1 cellular context compared by ENCODE assay signal in genomic region chr4:169098969-169099685, GRCh38.
TF ChIP-seq lines count a peak whose summit lies in the region.

No MANE protein-coding gene starts in this region.

TF ChIP-seq in GM23338, 12 proteins besides CTCF, POLR2A, EP300 and RAD21 (continued from another document):
- no peak for TF ChIP-seq REST (IDR thresholded peaks at IDR 0.05; ENCODE audit: unreplicated experiment)
- no peak for TF ChIP-seq EZH2phosphoT487 (IDR thresholded peaks at IDR 0.05; ENCODE audit: unreplicated experiment)
- TF ChIP-seq POLR2AphosphoS5 (IDR thresholded peaks at IDR 0.05; ENCODE audit: low read depth) = no peak
- TF ChIP-seq, protein P1, sequence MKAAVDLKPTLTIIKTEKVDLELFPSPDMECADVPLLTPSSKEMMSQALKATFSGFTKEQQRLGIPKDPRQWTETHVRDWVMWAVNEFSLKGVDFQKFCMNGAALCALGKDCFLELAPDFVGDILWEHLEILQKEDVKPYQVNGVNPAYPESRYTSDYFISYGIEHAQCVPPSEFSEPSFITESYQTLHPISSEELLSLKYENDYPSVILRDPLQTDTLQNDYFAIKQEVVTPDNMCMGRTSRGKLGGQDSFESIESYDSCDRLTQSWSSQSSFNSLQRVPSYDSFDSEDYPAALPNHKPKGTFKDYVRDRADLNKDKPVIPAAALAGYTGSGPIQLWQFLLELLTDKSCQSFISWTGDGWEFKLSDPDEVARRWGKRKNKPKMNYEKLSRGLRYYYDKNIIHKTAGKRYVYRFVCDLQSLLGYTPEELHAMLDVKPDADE (IDR thresholded peaks at IDR 0.05) = no peak
- TF ChIP-seq CREB1 (CRISPR knock-in tag; IDR thresholded peaks at IDR 0.05; ENCODE audit: low read depth) = no peak
- no peak for TF ChIP-seq ZNF114 (CRISPR knock-in tag; IDR thresholded peaks at IDR 0.05)
- TF ChIP-seq NANOG (IDR thresholded peaks at IDR 0.05; ENCODE audit: borderline replicate concordance) = no peak
